25 cellular contexts compared by ENCODE assay signal in genomic region chr2:236574424-236575145, GRCh38. TPM values are rescaled to one million over a fixed set of nuclear protein-coding genes. Genes with fewer than 3 reads are reported as not detected.
A peak's percentile ranks its signal among the peaks of the same experiment; 100 is the strongest.
DNase-seq lines count a peak whose midpoint lies in the region; ATAC-seq, FAIRE-seq and TF ChIP-seq lines count a peak whose summit lies in the region.
"Had no signal": no experiment of that assay in that cellular context is flagged by ENCODE, and none has a peak within 500 bp of the region (broad histone marks: within the 10 kb centered on the region; RNA-seq: fewer than 3 reads in every experiment).

No MANE protein-coding gene starts in this region.

- H3K27me3 ChIP-seq in esophagus muscularis mucosa, result no peaks in the 10 kb centered on the region
- no peaks in the 10 kb centered on the region for H3K27me3 ChIP-seq in pancreas
- peaks cover 13% of the 10 kb centered on the region for H3K27me3 ChIP-seq in transverse colon
- H3K27me3 ChIP-seq: ascending aorta had no signal

- no peaks in the 10 kb centered on the region for H3K9me3 Mint-ChIP-seq in activated CD4-positive, alpha-beta T cell treated with anti-CD3 and anti-CD28 coated beads for 36 hours (ENCODE audit: low read depth)
- H3K9me3 Mint-ChIP-seq: dendritic cell treated with granulocyte-macrophage colony-stimulating factor and Interleukin-4, amounts not matched to agents 40 ng/mL and 50 ng/mL, for 4 days had no signal

- TF ChIP-seq POLR2A in esophagus muscularis mucosa (IDR thresholded peaks at IDR 0.05; ENCODE audit: low read depth) (no peak), transverse colon (IDR thresholded peaks at IDR 0.05) (no peak)

- TF ChIP-seq CTCF in esophagus muscularis mucosa (IDR thresholded peaks at IDR 0.05) (no peak), pancreas (IDR thresholded peaks at IDR 0.05) (no peak), transverse colon (IDR thresholded peaks at IDR 0.05) (no peak)

- H3K4me1 ChIP-seq in esophagus muscularis mucosa (peaks cover 41 to 88% (median 76%) of the 10 kb centered on the region in 4 donors), pancreas (peaks cover 5 to 50% (median 15%) of the 10 kb centered on the region in 3 donors), transverse colon (peaks cover 0 to 17% (median 3%) of the 10 kb centered on the region in 4 donors)
- H3K4me1 ChIP-seq: A549 had no signal

- peaks cover 4% of the 10 kb centered on the region for H3K4me1 Mint-ChIP-seq in activated CD4-positive, alpha-beta T cell treated with anti-CD3 and anti-CD28 coated beads for 36 hours

- 71% methylated on average over 17 of the region's 18 CpGs for WGBS in esophagus muscularis mucosa
- 38 to 42% methylated on average over 18 of the region's 18 CpGs for WGBS in pancreas, 2 donors
- 67 to 79% methylated on average over 14 to 18 of the region's 18 CpGs for WGBS in transverse colon (ENCODE audit: low coverage in 1 of 2), 2 donors

- peak overlapping the region; percentile 33 to 87 (median 60) for H3K27ac ChIP-seq in esophagus muscularis mucosa (replicated peaks in 1 of 4)
- H3K27ac ChIP-seq in pancreas, result peak overlapping the region; percentile 8 to 66 (median 30)
- H3K27ac ChIP-seq in transverse colon, result peak overlapping the region; percentile 48 to 87 (median 85)
- H3K27ac ChIP-seq: BLaER1 treated with 17β-estradiol and CSF1 and Interleukin-3, amounts not matched to agents 10 nM and 100 nM; neutrophil; PC-9 had no signal

- H3K4me3 Mint-ChIP-seq in activated CD4-positive, alpha-beta T cell treated with anti-CD3 and anti-CD28 coated beads for 36 hours, result no peak overlapping the region
- H3K4me3 Mint-ChIP-seq: dendritic cell treated with granulocyte-macrophage colony-stimulating factor and Interleukin-4, amounts not matched to agents 40 ng/mL and 50 ng/mL, for 4 days had no signal

- POLR2A ChIA-PET in activated CD4-positive, alpha-beta T cell treated with anti-CD3 and anti-CD28 coated beads for 36 hours (lab: Charles Lee), result no interaction called here

- no peaks in the 10 kb centered on the region for H3K27me3 Mint-ChIP-seq in activated CD4-positive, alpha-beta T cell treated with anti-CD3 and anti-CD28 coated beads for 36 hours

- in situ Hi-C loops in transverse colon (cut with MboI; ENCODE audit: low pct_ligation_motif_present in 1 of 4, low pct_unique_long_range_greater_than_20kb in 1 of 4, low sequenced_read_pairs in 3 of 4), result no loop called here

- TF ChIP-seq EP300 in esophagus muscularis mucosa (IDR thresholded peaks at IDR 0.05), result no peak
- no peak for TF ChIP-seq EP300 in transverse colon (IDR thresholded peaks at IDR 0.05; ENCODE audit: low read depth)

- CTCF ChIA-PET in activated CD4-positive, alpha-beta T cell treated with anti-CD3 and anti-CD28 coated beads for 36 hours (lab: Charles Lee), result no interaction called here

- DNase-seq in NCI-H510A treated with DMSO at 0.1 percent for 48 hours (lab: John Stamatoyannopoulos, UW) (peak; percentile 27), NCI-H510A (lab: John Stamatoyannopoulos, UW) (no peak), esophagus muscularis mucosa (ENCODE audit: extremely low spot score) (no peak), pancreas (peak in 4 of 6 donors; percentile 66 to 74 (median 68)), transverse colon (no peak), NCI-H1694 treated with DMSO at 0.1 percent for 48 hours (lab: John Stamatoyannopoulos, UW) (no peak)
- no peak for DNase-seq in activated CD4-positive, alpha-beta T cell treated with anti-CD3 and anti-CD28 coated beads for 36 hours
- DNase-seq: activated CD4-positive, alpha-beta T cell treated with anti-CD3 and anti-CD28 coated beads for 48 hours; activated gamma-delta T cell; glutamatergic neuron; HCEC 1CT; MV-4-11; NCI-H2081; NCI-H748 treated with DMSO at 0.1 percent for 48 hours; PC-9; stimulated activated CD4-positive, alpha-beta T cell treated with anti-CD3 and anti-CD28 coated beads, Interleukin-2, amount 100 ng/mL, for 48 hours; T1000 had no signal

- H3K9me3 ChIP-seq in esophagus muscularis mucosa (no peaks in the 10 kb centered on the region), pancreas (no peaks in the 10 kb centered on the region), transverse colon (no peaks in the 10 kb centered on the region)
- H3K9me3 ChIP-seq: A549, ascending aorta, neutrophil had no signal

- intact Hi-C loops in esophagus muscularis mucosa (cut with DNase I) (no loop called here), pancreas (cut with DNase I) (no loop called here), transverse colon (cut with DNase I; ENCODE audit: low total_unique reads) (no loop called here)
- intact Hi-C loops in activated CD4-positive, alpha-beta T cell treated with anti-CD3 and anti-CD28 coated beads for 36 hours (cut with DNase I, micrococcal nuclease), result no loop called here

- H3K36me3 Mint-ChIP-seq in activated CD4-positive, alpha-beta T cell treated with anti-CD3 and anti-CD28 coated beads for 36 hours (ENCODE audit: low read depth), result no peaks in the 10 kb centered on the region

- H3K36me3 ChIP-seq in esophagus muscularis mucosa (no peaks in the 10 kb centered on the region), pancreas (no peaks in the 10 kb centered on the region), transverse colon (no peaks in the 10 kb centered on the region)
- H3K36me3 ChIP-seq: ascending aorta, neutrophil had no signal

- ATAC-seq in pancreas (peak; percentile 6 to 40 (median 19)), GM18858 (IDR thresholded peaks at IDR 0.05; ENCODE audit: unreplicated experiment) (no peak)
- ATAC-seq in activated CD4-positive, alpha-beta T cell treated with anti-CD3 and anti-CD28 coated beads for 36 hours, result no peak
- ATAC-seq: A549, esophagus mucosa, K562 had no signal

- no peak overlapping the region for H3K27ac Mint-ChIP-seq in activated CD4-positive, alpha-beta T cell treated with anti-CD3 and anti-CD28 coated beads for 36 hours
- H3K27ac Mint-ChIP-seq: dendritic cell treated with granulocyte-macrophage colony-stimulating factor and Interleukin-4, amounts not matched to agents 40 ng/mL and 50 ng/mL, for 4 days had no signal

- FAIRE-seq in pancreas (lab: Jason Lieb, UNC), result no peak
- FAIRE-seq: A549, K562 had no signal

- H3K4me3 ChIP-seq in esophagus muscularis mucosa (peak overlapping the region; percentile 58 to 63 (median 60)), pancreas (peak overlapping the region in 2 of 4 donors; percentile 6 to 53), transverse colon (no peak overlapping the region)
- H3K4me3 ChIP-seq: A549; BLaER1 treated with 17β-estradiol and CSF1 and Interleukin-3, amounts not matched to agents 10 nM and 100 nM; K562; PC-9 had no signal

RNA-seq across cellular contexts. Expression of gene ACKR3, which starts 5.0 kb away (rescaled TPM):
- total RNA-seq in esophagus muscularis mucosa, result 10 to 100 TPM; 24.9 to 52.9 (median 51.0) TPM
- total RNA-seq in pancreas, result 10 to 100 TPM in 5 of 6 donors, 1 to 10 TPM in 1; 9.1 to 30.3 (median 15.6) TPM
- 10 to 100 TPM in 1 of 2 donors, 1 to 10 TPM in 1; 6.2 to 12.6 TPM for polyA plus RNA-seq in pancreas
- total RNA-seq in transverse colon, result 10 to 100 TPM in 1 of 4 donors, 1 to 10 TPM in 3; 4.2 to 16.5 (median 7.7) TPM
- 1 to 10 TPM; 1.2 to 2.4 TPM for total RNA-seq in activated CD4-positive, alpha-beta T cell treated with anti-CD3 and anti-CD28 coated beads for 36 hours
- polyA plus RNA-seq: K562 had no signal

Comparison
In these comparisons a context has a peak if more than half of its experiments do, and no peak if none do; other contexts are left out.
1. DNase-seq: peak in NCI-H510A treated with DMSO at 0.1 percent for 48 hours (single experiment) and pancreas (4 of 6); none in NCI-H510A (single experiment), esophagus muscularis mucosa (single experiment), transverse colon (single experiment), NCI-H1694 treated with DMSO at 0.1 percent for 48 hours (single experiment) and activated CD4-positive, alpha-beta T cell treated with anti-CD3 and anti-CD28 coated beads for 36 hours (single experiment).
2. H3K27ac ChIP-seq: peak in every context shown above with its lines; median percentile 85 in transverse colon; 60 in esophagus muscularis mucosa; 30 in pancreas.
3. H3K4me3 ChIP-seq: peak in esophagus muscularis mucosa (4 of 4); none in transverse colon (0 of 4).
4. ATAC-seq: peak in pancreas (4 of 4); none in GM18858 (single experiment) and activated CD4-positive, alpha-beta T cell treated with anti-CD3 and anti-CD28 coated beads for 36 hours (single experiment).